ENCODE assay signal across 19 cellular contexts in genomic region chr2:145194671-145195070, GRCh38.
A peak's percentile ranks its signal among the peaks of the same experiment; 100 is the strongest.
DNase-seq lines count a peak whose midpoint lies in the region; ATAC-seq and FAIRE-seq lines count a peak whose summit lies in the region.
"Had no signal": no experiment of that assay in that cellular context is flagged by ENCODE, and none has a peak within 500 bp of the region (broad histone marks: within the 10 kb centered on the region; RNA-seq: fewer than 3 reads in every experiment).

No MANE protein-coding gene starts in this region.

- H3K36me3 ChIP-seq in iPS DF 6.9 (ENCODE audit: control insufficient read depth, insufficient read depth, low read length) = no peaks in the 10 kb centered on the region
- H3K36me3 ChIP-seq: right atrium auricular region had no signal

- WGBS in iPS DF 6.9 (ENCODE audit: insufficient coverage, insufficient read length) = no CpG with 5 or more reads among the region's 2 CpGs

- H3K27ac Mint-ChIP-seq in natural killer cell treated with Interleukin-12 subunit alpha and Interleukin-12 subunit beta and Interleukin-15 and Interleukin-18, amount 100 ng/mL, for 72 hours = no peak overlapping the region

- no peak for ATAC-seq in natural killer cell treated with Interleukin-12 subunit alpha and Interleukin-12 subunit beta and Interleukin-15 and Interleukin-18, amount 100 ng/mL, for 72 hours

- FAIRE-seq in HTR-8/SVneo (lab: Jason Lieb, UNC) = peak; percentile 4
- FAIRE-seq: G401.6, keratinocyte had no signal

- H3K9me3 ChIP-seq in iPS DF 6.9 (ENCODE audit: control insufficient read depth, insufficient read depth, low read length) = no peaks in the 10 kb centered on the region
- H3K9me3 ChIP-seq: right atrium auricular region had no signal

- H3K27me3 Mint-ChIP-seq in natural killer cell treated with Interleukin-12 subunit alpha and Interleukin-12 subunit beta and Interleukin-15 and Interleukin-18, amount 100 ng/mL, for 72 hours = peaks cover 15 to 17% of the 10 kb centered on the region in 2 donors

- H3K9me3 Mint-ChIP-seq in natural killer cell treated with Interleukin-12 subunit alpha and Interleukin-12 subunit beta and Interleukin-15 and Interleukin-18, amount 100 ng/mL, for 72 hours = no peaks in the 10 kb centered on the region

- H3K4me1 Mint-ChIP-seq in natural killer cell treated with Interleukin-12 subunit alpha and Interleukin-12 subunit beta and Interleukin-15 and Interleukin-18, amount 100 ng/mL, for 72 hours (ENCODE audit: low read depth in 2 of 2) = no peaks in the 10 kb centered on the region

- peak; percentile 11 for DNase-seq in HTR-8/SVneo (ENCODE audit: insufficient read length, low spot score)
- DNase-seq in amniotic epithelial cell (ENCODE audit: low read depth) = peak; percentile 47
- peak; percentile 16 for DNase-seq in iPS DF 6.9 (ENCODE audit: low read depth, low spot score)
- peak; percentile 50 for DNase-seq in retina
- no peak for DNase-seq in KBM-7
- DNase-seq in NCI-H748 treated with DMSO at 0.1 percent for 48 hours (lab: John Stamatoyannopoulos, UW) = no peak
- no peak for DNase-seq in natural killer cell treated with Interleukin-12 subunit alpha and Interleukin-12 subunit beta and Interleukin-15 and Interleukin-18, amount 100 ng/mL, for 72 hours (ENCODE audit: low spot score)
- DNase-seq in NCI-H82 treated with DMSO at 0.1 percent for 48 hours (lab: John Stamatoyannopoulos, UW; ENCODE audit: unreplicated experiment) = no peak
- DNase-seq: activated CD8-positive, alpha-beta memory T cell treated with anti-CD3 and anti-CD28 coated beads, Interleukin-2, amount 50 U/mL, for 48 hours; activated naive CD4-positive, alpha-beta T cell treated with Interleukin-2 at 50 U/mL for 16 hours; AML-193; Calu3; dermis blood vessel endothelial cell; NCI-H1092 treated with DMSO at 0.1 percent for 48 hours; NCI-H2081 treated with DMSO at 0.1 percent for 48 hours; NCI-H774 had no signal

- in situ Hi-C loops in KBM-7 (cut with MboI; ENCODE audit: low pct_unique_long_range_greater_than_20kb, low sequenced_read_pairs) = no loop called here

- no peak overlapping the region for H3K27ac ChIP-seq in iPS DF 6.9 (ENCODE audit: low read length)
- H3K27ac ChIP-seq: right atrium auricular region had no signal

- H3K36me3 Mint-ChIP-seq in natural killer cell treated with Interleukin-12 subunit alpha and Interleukin-12 subunit beta and Interleukin-15 and Interleukin-18, amount 100 ng/mL, for 72 hours = no peaks in the 10 kb centered on the region

- H3K4me1 ChIP-seq in iPS DF 6.9 (ENCODE audit: control insufficient read depth, insufficient read depth, low read length) = 0 out of 2 replicates have a peak, but pooled peaks cover 1% of the 10 kb centered on the region

- H3K27me3 ChIP-seq in iPS DF 6.9 (ENCODE audit: control insufficient read depth, insufficient read depth, low read length) = no peaks in the 10 kb centered on the region
- H3K27me3 ChIP-seq: right atrium auricular region had no signal

- no peak overlapping the region for H3K4me3 ChIP-seq in iPS DF 6.9 (ENCODE audit: low read length)
- H3K4me3 ChIP-seq: right atrium auricular region had no signal

- no peak overlapping the region for H3K4me3 Mint-ChIP-seq in natural killer cell treated with Interleukin-12 subunit alpha and Interleukin-12 subunit beta and Interleukin-15 and Interleukin-18, amount 100 ng/mL, for 72 hours

Comparison
In these comparisons a context has a peak if more than half of its experiments do, and no peak if none do; other contexts are left out.
1. DNase-seq: peak in HTR-8/SVneo (single experiment), amniotic epithelial cell (single experiment), iPS DF 6.9 (single experiment) and retina (single experiment); none in KBM-7 (single experiment), NCI-H748 treated with DMSO at 0.1 percent for 48 hours (single experiment), natural killer cell treated with Interleukin-12 subunit alpha and Interleukin-12 subunit beta and Interleukin-15 and Interleukin-18, amount 100 ng/mL, for 72 hours (single experiment) and NCI-H82 treated with DMSO at 0.1 percent for 48 hours (single experiment).